ENCODE assay signal across 9 cellular contexts in genomic region chr7:47458057-47458456, GRCh38.
DNase-seq lines count a peak whose midpoint lies in the region; ATAC-seq and TF ChIP-seq lines count a peak whose summit lies in the region.
"Had no signal": no experiment of that assay in that cellular context is flagged by ENCODE, and none has a peak within 500 bp of the region (broad histone marks: within the 10 kb centered on the region; RNA-seq: fewer than 3 reads in every experiment).

No MANE protein-coding gene starts in this region.

- H3K4me1 Mint-ChIP-seq in osteocyte (ENCODE audit: unreplicated experiment) = peaks cover 57% of the 10 kb centered on the region
- H3K4me1 Mint-ChIP-seq: activated CD4-positive, alpha-beta T cell treated with anti-CD3 and anti-CD28 coated beads, Interleukin-2, amount 10 ng/mL, durations not matched to agents 7 days and 5 days had no signal

- peak overlapping the region; percentile 67 for H3K27ac Mint-ChIP-seq in osteocyte (ENCODE audit: unreplicated experiment)
- H3K27ac Mint-ChIP-seq: activated CD4-positive, alpha-beta T cell treated with anti-CD3 and anti-CD28 coated beads, Interleukin-2, amount 10 ng/mL, durations not matched to agents 7 days and 5 days had no signal

- H3K9ac ChIP-seq in BLaER1 treated with 17β-estradiol and CSF1 and Interleukin-3, amounts not matched to agents 10 nM and 100 nM = no peak overlapping the region; a peak in 1 of 22 replicates

- DNase-seq in NCI-H2171 treated with DMSO at 0.1 percent for 48 hours (lab: John Stamatoyannopoulos, UW) (peak; percentile 84), fibroblast of pulmonary artery (ENCODE audit: low read depth) (peak; percentile 79), osteocyte (ENCODE audit: extremely low spot score, unreplicated experiment) (no peak), NCI-H1930 (lab: John Stamatoyannopoulos, UW) (no peak)
- no peak for DNase-seq in activated T-cell treated with anti-CD3 and anti-CD28 coated beads, Interleukin-2, amount 50 U/mL, for 1 hour
- DNase-seq: activated CD4-positive, alpha-beta T cell treated with anti-CD3 and anti-CD28 coated beads, Interleukin-2, amount 10 ng/mL, durations not matched to agents 7 days and 5 days had no signal

- peaks cover 0 to 76% (median 0%) of the 10 kb centered on the region in 11 experiments; a peak in 6 of 22 replicates for H3K36me3 ChIP-seq in BLaER1 treated with 17β-estradiol and CSF1 and Interleukin-3, amounts not matched to agents 10 nM and 100 nM

- no peak overlapping the region for H3K4me3 ChIP-seq in BLaER1 treated with 17β-estradiol and CSF1 and Interleukin-3, amounts not matched to agents 10 nM and 100 nM
- H3K4me3 ChIP-seq in fibroblast of pulmonary artery (replicated peaks; ENCODE audit: low read depth, low read length) = no peak overlapping the region

- H3K9me3 Mint-ChIP-seq in osteocyte (ENCODE audit: unreplicated experiment) = no peaks in the 10 kb centered on the region
- H3K9me3 Mint-ChIP-seq: activated CD4-positive, alpha-beta T cell treated with anti-CD3 and anti-CD28 coated beads, Interleukin-2, amount 10 ng/mL, durations not matched to agents 7 days and 5 days had no signal

- no peak overlapping the region for H3K4me3 Mint-ChIP-seq in osteocyte (ENCODE audit: unreplicated experiment)
- H3K4me3 Mint-ChIP-seq: activated CD4-positive, alpha-beta T cell treated with anti-CD3 and anti-CD28 coated beads, Interleukin-2, amount 10 ng/mL, durations not matched to agents 7 days and 5 days had no signal

- peak overlapping the region in 3 of 11 experiments; percentile 1 to 23 (median 4); a peak in 2 of 22 replicates for H3K27ac ChIP-seq in BLaER1 treated with 17β-estradiol and CSF1 and Interleukin-3, amounts not matched to agents 10 nM and 100 nM

- no peak for ATAC-seq in GM18867 (IDR thresholded peaks at IDR 0.05; ENCODE audit: unreplicated experiment)
- ATAC-seq in HG02840 (IDR thresholded peaks at IDR 0.05; ENCODE audit: low FRiP score, unreplicated experiment) = no peak

- H3K9me3 ChIP-seq in BLaER1 treated with 17β-estradiol and CSF1 and Interleukin-3, amounts not matched to agents 10 nM and 100 nM (replicated peaks in 1 of 11) = no peaks in the 10 kb centered on the region

- H3K27me3 ChIP-seq in BLaER1 treated with 17β-estradiol and CSF1 and Interleukin-3, amounts not matched to agents 10 nM and 100 nM = no peaks in the 10 kb centered on the region

- H3K36me3 Mint-ChIP-seq in osteocyte (ENCODE audit: unreplicated experiment) = no peaks in the 10 kb centered on the region

- no peaks in the 10 kb centered on the region for H3K27me3 Mint-ChIP-seq in osteocyte (ENCODE audit: unreplicated experiment)
- H3K27me3 Mint-ChIP-seq: activated CD4-positive, alpha-beta T cell treated with anti-CD3 and anti-CD28 coated beads, Interleukin-2, amount 10 ng/mL, durations not matched to agents 7 days and 5 days had no signal

- H3K4me2 ChIP-seq in BLaER1 treated with 17β-estradiol and CSF1 and Interleukin-3, amounts not matched to agents 10 nM and 100 nM = peak overlapping the region in 8 of 11 experiments; percentile 9 to 66 (median 50); a peak in 16 of 22 replicates

- H3K4me1 ChIP-seq in BLaER1 treated with 17β-estradiol and CSF1 and Interleukin-3, amounts not matched to agents 10 nM and 100 nM = peaks cover 27 to 97% (median 40%) of the 10 kb centered on the region in 10 experiments

- peaks cover 0 to 98% (median 16%) of the 10 kb centered on the region in 11 experiments; a peak in 8 of 22 replicates for H4K20me1 ChIP-seq in BLaER1 treated with 17β-estradiol and CSF1 and Interleukin-3, amounts not matched to agents 10 nM and 100 nM

- TF ChIP-seq CTCF in fibroblast of pulmonary artery (IDR thresholded peaks at IDR 0.05; ENCODE audit: low read length, missing control alignments) (no peak), osteocyte (IDR thresholded peaks at IDR 0.05) (no peak)

Comparison
In these comparisons a context has a peak if more than half of its experiments do, and no peak if none do; other contexts are left out.
1. DNase-seq: peak in NCI-H2171 treated with DMSO at 0.1 percent for 48 hours (single experiment) and fibroblast of pulmonary artery (single experiment); none in osteocyte (single experiment), activated T-cell treated with anti-CD3 and anti-CD28 coated beads, Interleukin-2, amount 50 U/mL, for 1 hour (single experiment) and NCI-H1930 (0 of 2).